ENCODE assay signal across 1 cellular context in the genomic region with DNA sequence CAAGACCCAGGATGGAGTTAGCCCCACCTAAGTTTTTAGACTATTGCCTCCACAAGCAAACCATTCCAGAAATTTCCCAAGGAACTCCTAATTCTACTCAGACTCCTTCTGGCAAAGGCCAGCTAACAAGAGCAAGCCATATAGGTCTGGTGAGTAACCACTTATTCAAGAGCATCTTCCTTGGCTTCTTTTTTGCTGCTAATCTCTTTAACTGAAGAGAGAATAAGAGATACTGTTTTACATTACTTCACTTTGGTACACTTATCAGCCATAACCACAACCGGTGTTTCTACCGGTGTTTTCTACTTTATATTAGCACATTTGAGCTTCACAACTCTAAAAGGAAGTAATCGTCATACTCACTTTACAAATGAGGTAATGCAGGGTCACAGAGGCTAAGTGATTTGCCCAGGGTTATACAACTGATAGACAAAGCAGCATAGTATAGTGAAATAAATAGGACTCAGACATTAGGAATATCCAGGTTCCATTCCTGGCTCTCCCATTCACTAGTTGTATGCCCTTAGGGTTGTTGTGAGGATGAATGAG.
A peak's percentile ranks its signal among the peaks of the same experiment; 100 is the strongest.
TF ChIP-seq lines count a peak whose summit lies in the region.

No MANE protein-coding gene starts in this region.

TF ChIP-seq in K562, 482 proteins besides CTCF, POLR2A, EP300 and RAD21 (continued from another document and continues in another):
- no peak for TF ChIP-seq ARHGAP35 (IDR thresholded peaks at IDR 0.05; ENCODE audit: partially characterized antibody)
- TF ChIP-seq NCOA4 (IDR thresholded peaks at IDR 0.05; ENCODE audit: partially characterized antibody), result no peak
- peak in 1 of 2 experiments; percentile 54; a peak in 2 of 4 replicates for TF ChIP-seq KDM1A (IDR thresholded peaks at IDR 0.05)
- TF ChIP-seq ZNF444 (CRISPR knock-in tag; IDR thresholded peaks at IDR 0.05), result no peak
- TF ChIP-seq, protein P1, sequence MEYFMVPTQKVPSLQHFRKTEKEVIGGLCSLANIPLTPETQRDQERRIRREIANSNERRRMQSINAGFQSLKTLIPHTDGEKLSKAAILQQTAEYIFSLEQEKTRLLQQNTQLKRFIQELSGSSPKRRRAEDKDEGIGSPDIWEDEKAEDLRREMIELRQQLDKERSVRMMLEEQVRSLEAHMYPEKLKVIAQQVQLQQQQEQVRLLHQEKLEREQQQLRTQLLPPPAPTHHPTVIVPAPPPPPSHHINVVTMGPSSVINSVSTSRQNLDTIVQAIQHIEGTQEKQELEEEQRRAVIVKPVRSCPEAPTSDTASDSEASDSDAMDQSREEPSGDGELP (CRISPR knock-in tag; IDR thresholded peaks at IDR 0.05; ENCODE audit: borderline replicate concordance), result no peak
- TF ChIP-seq NKRF (IDR thresholded peaks at IDR 0.05; ENCODE audit: borderline replicate concordance), result no peak
- TF ChIP-seq, protein P2, sequence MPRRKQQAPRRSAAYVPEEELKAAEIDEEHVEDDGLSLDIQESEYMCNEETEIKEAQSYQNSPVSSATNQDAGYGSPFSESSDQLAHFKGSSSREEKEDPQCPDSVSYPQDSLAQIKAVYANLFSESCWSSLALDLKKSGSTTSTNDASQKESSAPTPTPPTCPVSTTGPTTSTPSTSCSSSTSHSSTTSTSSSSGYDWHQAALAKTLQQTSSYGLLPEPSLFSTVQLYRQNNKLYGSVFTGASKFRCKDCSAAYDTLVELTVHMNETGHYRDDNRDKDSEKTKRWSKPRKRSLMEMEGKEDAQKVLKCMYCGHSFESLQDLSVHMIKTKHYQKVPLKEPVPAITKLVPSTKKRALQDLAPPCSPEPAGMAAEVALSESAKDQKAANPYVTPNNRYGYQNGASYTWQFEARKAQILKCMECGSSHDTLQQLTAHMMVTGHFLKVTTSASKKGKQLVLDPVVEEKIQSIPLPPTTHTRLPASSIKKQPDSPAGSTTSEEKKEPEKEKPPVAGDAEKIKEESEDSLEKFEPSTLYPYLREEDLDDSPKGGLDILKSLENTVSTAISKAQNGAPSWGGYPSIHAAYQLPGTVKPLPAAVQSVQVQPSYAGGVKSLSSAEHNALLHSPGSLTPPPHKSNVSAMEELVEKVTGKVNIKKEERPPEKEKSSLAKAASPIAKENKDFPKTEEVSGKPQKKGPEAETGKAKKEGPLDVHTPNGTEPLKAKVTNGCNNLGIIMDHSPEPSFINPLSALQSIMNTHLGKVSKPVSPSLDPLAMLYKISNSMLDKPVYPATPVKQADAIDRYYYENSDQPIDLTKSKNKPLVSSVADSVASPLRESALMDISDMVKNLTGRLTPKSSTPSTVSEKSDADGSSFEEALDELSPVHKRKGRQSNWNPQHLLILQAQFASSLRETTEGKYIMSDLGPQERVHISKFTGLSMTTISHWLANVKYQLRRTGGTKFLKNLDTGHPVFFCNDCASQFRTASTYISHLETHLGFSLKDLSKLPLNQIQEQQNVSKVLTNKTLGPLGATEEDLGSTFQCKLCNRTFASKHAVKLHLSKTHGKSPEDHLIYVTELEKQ (CRISPR knock-in tag; IDR thresholded peaks at IDR 0.05), result no peak
- no peak for TF ChIP-seq FOXM1 (IDR thresholded peaks at IDR 0.05; ENCODE audit: low read depth)
- no peak for TF ChIP-seq FOXM1 (CRISPR knock-in tag; IDR thresholded peaks at IDR 0.05; ENCODE audit: low read depth)
- TF ChIP-seq TEAD4 (IDR thresholded peaks at IDR 0.05; ENCODE audit: low read length), result peak; percentile 49; the same call in 1 of the 2 replicates
- TF ChIP-seq TEAD4 (CRISPR knock-in tag; IDR thresholded peaks at IDR 0.05; ENCODE audit: borderline replicate concordance), result no peak
- TF ChIP-seq, protein P3, sequence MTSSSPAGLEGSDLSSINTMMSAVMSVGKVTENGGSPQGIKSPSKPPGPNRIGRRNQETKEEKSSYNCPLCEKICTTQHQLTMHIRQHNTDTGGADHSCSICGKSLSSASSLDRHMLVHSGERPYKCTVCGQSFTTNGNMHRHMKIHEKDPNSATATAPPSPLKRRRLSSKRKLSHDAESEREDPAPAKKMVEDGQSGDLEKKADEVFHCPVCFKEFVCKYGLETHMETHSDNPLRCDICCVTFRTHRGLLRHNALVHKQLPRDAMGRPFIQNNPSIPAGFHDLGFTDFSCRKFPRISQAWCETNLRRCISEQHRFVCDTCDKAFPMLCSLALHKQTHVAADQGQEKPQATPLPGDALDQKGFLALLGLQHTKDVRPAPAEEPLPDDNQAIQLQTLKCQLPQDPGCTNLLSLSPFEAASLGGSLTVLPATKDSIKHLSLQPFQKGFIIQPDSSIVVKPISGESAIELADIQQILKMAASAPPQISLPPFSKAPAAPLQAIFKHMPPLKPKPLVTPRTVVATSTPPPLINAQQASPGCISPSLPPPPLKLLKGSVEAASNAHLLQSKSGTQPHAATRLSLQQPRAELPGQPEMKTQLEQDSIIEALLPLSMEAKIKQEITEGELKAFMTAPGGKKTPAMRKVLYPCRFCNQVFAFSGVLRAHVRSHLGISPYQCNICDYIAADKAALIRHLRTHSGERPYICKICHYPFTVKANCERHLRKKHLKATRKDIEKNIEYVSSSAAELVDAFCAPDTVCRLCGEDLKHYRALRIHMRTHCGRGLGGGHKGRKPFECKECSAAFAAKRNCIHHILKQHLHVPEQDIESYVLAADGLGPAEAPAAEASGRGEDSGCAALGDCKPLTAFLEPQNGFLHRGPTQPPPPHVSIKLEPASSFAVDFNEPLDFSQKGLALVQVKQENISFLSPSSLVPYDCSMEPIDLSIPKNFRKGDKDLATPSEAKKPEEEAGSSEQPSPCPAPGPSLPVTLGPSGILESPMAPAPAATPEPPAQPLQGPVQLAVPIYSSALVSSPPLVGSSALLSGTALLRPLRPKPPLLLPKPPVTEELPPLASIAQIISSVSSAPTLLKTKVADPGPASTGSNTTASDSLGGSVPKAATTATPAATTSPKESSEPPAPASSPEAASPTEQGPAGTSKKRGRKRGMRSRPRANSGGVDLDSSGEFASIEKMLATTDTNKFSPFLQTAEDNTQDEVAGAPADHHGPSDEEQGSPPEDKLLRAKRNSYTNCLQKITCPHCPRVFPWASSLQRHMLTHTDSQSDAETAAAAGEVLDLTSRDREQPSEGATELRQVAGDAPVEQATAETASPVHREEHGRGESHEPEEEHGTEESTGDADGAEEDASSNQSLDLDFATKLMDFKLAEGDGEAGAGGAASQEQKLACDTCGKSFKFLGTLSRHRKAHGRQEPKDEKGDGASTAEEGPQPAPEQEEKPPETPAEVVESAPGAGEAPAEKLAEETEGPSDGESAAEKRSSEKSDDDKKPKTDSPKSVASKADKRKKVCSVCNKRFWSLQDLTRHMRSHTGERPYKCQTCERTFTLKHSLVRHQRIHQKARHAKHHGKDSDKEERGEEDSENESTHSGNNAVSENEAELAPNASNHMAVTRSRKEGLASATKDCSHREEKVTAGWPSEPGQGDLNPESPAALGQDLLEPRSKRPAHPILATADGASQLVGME (CRISPR knock-in tag; IDR thresholded peaks at IDR 0.05), result no peak
- TF ChIP-seq MCM3 (IDR thresholded peaks at IDR 0.05), result no peak
- no peak for TF ChIP-seq SIN3A (IDR thresholded peaks at IDR 0.05; ENCODE audit: borderline replicate concordance in 2 of 2, control insufficient read depth in 1 of 2, low read depth in 2 of 2, low read length in 2 of 2)
- TF ChIP-seq FOXA1 (IDR thresholded peaks at IDR 0.05; ENCODE audit: borderline replicate concordance), result no peak
- TF ChIP-seq RBM14 (IDR thresholded peaks at IDR 0.05; ENCODE audit: borderline replicate concordance, insufficient read depth, low read depth, low read length), result no peak
- TF ChIP-seq FOXP1 (CRISPR knock-in tag; IDR thresholded peaks at IDR 0.05), result no peak
- no peak for TF ChIP-seq CBX1 (IDR thresholded peaks at IDR 0.05; ENCODE audit: low read depth)
- no peak for TF ChIP-seq TOE1 (IDR thresholded peaks at IDR 0.05; ENCODE audit: borderline replicate concordance)
- no peak for TF ChIP-seq TOE1 (CRISPR knock-in tag; IDR thresholded peaks at IDR 0.05; ENCODE audit: borderline replicate concordance, low read depth)
- no peak for TF ChIP-seq ZNF23 (CRISPR knock-in tag; IDR thresholded peaks at IDR 0.05)
- TF ChIP-seq CBX3 (IDR thresholded peaks at IDR 0.05; ENCODE audit: borderline replicate concordance in 1 of 2, low read length in 2 of 2), result no peak
- no peak; the same call in 1 of the 2 replicates for TF ChIP-seq MYC (IDR thresholded peaks at IDR 0.05; ENCODE audit: low read depth, low read length)
- no peak for TF ChIP-seq MYC (CRISPR knock-in tag; IDR thresholded peaks at IDR 0.05; ENCODE audit: borderline replicate concordance, low read depth)
- no peak for TF ChIP-seq RBM17 (IDR thresholded peaks at IDR 0.05; ENCODE audit: borderline replicate concordance, low read depth, low read length)
- TF ChIP-seq POLR2AphosphoS2 (IDR thresholded peaks at IDR 0.05; ENCODE audit: low read length), result no peak
- TF ChIP-seq CBFA2T3 (IDR thresholded peaks at IDR 0.05), result peak; percentile 70
- TF ChIP-seq, protein P4, sequence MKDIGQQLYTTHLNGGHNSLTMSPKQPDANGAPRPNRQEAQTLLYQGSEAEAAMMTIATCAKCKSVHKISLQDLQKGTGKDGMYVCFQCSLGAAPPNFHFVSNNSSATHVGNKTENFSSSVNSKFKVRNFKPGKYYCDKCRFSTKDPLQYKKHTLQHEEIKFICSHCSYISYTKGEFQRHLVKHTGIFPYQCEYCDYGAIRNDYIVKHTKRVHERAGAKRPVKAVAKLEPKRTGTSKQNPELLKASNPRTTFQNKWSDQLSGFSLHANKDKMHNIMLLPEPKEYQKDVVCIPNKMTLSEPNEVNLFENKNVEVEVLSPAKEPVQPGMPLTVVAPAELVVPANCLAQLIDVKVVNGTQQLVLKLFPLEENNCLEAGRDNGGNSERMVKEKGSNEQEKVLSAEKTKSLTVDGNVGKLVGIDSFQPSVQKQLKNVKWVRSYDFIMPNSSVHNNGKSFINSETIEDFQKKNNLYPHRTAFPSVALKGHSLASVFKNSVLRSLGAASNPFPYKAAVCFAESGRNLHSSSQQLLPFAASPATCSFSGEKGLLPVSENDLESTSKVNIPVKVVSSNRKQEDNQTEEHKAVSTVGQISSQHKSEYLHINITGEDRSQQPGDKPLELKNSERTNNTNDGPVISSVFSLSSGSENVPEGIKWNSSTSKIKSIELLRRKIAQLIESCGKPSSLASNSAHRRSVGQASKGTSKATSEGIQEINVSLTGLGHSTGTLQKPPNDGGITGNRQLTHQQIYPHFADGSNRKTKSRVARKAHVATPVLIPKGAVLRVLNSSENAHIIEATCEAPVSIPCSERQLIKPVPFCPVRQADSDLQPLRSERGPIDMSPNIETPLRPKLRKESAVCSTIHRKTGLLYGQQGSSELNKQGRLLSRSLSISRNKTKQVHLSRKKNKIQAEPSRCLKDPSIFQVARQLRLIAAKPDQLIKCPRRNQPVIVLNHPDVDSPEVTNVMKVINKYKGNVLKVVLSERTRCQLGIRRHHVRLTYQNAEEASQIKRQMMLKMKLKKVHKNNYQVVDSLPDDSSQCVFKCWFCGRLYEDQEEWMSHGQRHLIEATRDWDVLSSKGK (CRISPR knock-in tag; IDR thresholded peaks at IDR 0.05), result no peak
- no peak for TF ChIP-seq E2F1 (CRISPR knock-in tag; IDR thresholded peaks at IDR 0.05)
- no peak for TF ChIP-seq PTBP1 (IDR thresholded peaks at IDR 0.05; ENCODE audit: low read depth, low read length)
- no peak for TF ChIP-seq ZNF347 (CRISPR knock-in tag; IDR thresholded peaks at IDR 0.05; ENCODE audit: low read depth)
- TF ChIP-seq ZNF212 (CRISPR knock-in tag; IDR thresholded peaks at IDR 0.05), result no peak
- 0 out of 2 replicates have a peak, but pooled peaks have one; percentile 49 for TF ChIP-seq MEF2A (IDR thresholded peaks at IDR 0.05; ENCODE audit: control insufficient read depth, low read depth, low read length)
